Comparison of ENCODE assay signal across 8 cellular contexts in genomic region chr2:210172219-210172575, GRCh38. TPM values are rescaled to one million over a fixed set of nuclear protein-coding genes. Genes with fewer than 3 reads are reported as not detected.
A peak's percentile ranks its signal among the peaks of the same experiment; 100 is the strongest.
DNase-seq lines count a peak whose midpoint lies in the region; ATAC-seq and TF ChIP-seq lines count a peak whose summit lies in the region.

No MANE protein-coding gene starts in this region.

- H3K4me1 ChIP-seq in right lobe of liver (peaks cover 0 to 19% (median 4%) of the 10 kb centered on the region in 4 donors), transverse colon (peaks cover 0 to 36% (median 15%) of the 10 kb centered on the region in 4 donors)

- H3K9me3 ChIP-seq in right lobe of liver: no peaks in the 10 kb centered on the region
- H3K9me3 ChIP-seq in transverse colon: no peaks in the 10 kb centered on the region

- peaks cover 10% of the 10 kb centered on the region for H3K27me3 Mint-ChIP-seq in activated T-cell treated with anti-CD3 and anti-CD28 coated beads, Interleukin-2, amount 50 U/mL, for 4 hours (ENCODE audit: low read depth)

- no peak for ATAC-seq in activated T-cell treated with anti-CD3 and anti-CD28 coated beads, Interleukin-2, amount 50 U/mL, for 4 hours
- ATAC-seq in right lobe of liver: no peak
- ATAC-seq in left colon: no peak
- ATAC-seq in esophagus mucosa: no peak

- H3K9me3 Mint-ChIP-seq in activated T-cell treated with anti-CD3 and anti-CD28 coated beads, Interleukin-2, amount 50 U/mL, for 4 hours: no peaks in the 10 kb centered on the region

- H3K27me3 ChIP-seq in right lobe of liver: no peaks in the 10 kb centered on the region
- no peaks in the 10 kb centered on the region for H3K27me3 ChIP-seq in transverse colon

- H3K4me3 Mint-ChIP-seq in activated T-cell treated with anti-CD3 and anti-CD28 coated beads, Interleukin-2, amount 50 U/mL, for 4 hours: peak overlapping the region; percentile 86

- peak overlapping the region; percentile 53 to 83 (median 77) for H3K4me3 ChIP-seq in right lobe of liver
- peak overlapping the region; percentile 0 to 96 (median 92) for H3K4me3 ChIP-seq in transverse colon

- TF ChIP-seq EP300 in transverse colon (IDR thresholded peaks at IDR 0.05; ENCODE audit: low read depth): no peak

- TF ChIP-seq POLR2A in right lobe of liver (IDR thresholded peaks at IDR 0.05) (no peak), transverse colon (IDR thresholded peaks at IDR 0.05) (no peak)

- in situ Hi-C loops in transverse colon (cut with MboI; ENCODE audit: low pct_ligation_motif_present in 1 of 4, low pct_unique_long_range_greater_than_20kb in 1 of 4, low sequenced_read_pairs in 3 of 4): loop anchor here in 1 of 4 donors (10.0 kb wide), 1 partner anchor 177 kb away; no protein-coding TSS in a partner anchor

- H3K27ac ChIP-seq in angular gyrus (ENCODE audit: low read depth, low read length): peak overlapping the region; percentile 98
- H3K27ac ChIP-seq in right lobe of liver: peak overlapping the region; percentile 99
- H3K27ac ChIP-seq in transverse colon: peak overlapping the region; percentile 99 to 100 (median 100)

- peaks cover 22% of the 10 kb centered on the region for H3K4me1 Mint-ChIP-seq in activated T-cell treated with anti-CD3 and anti-CD28 coated beads, Interleukin-2, amount 50 U/mL, for 4 hours (ENCODE audit: low read depth)

- 8% methylated on average over 8 of the region's 8 CpGs for WGBS in right lobe of liver (ENCODE audit: insufficient coverage, low coverage, low lambda C conversion rate, missing lambda C conversion rate)
- WGBS in transverse colon (ENCODE audit: low coverage in 1 of 2), 2 donors: 9 to 12% methylated on average over 7 to 8 of the region's 8 CpGs

- intact Hi-C loops in right lobe of liver (cut with DNase I): no loop called here
- intact Hi-C loops in transverse colon (cut with DNase I; ENCODE audit: low total_unique reads): loop anchor here (10.0 kb wide), 1 partner anchor 167 kb away; the partner anchor contains the start of gene RPE
- intact Hi-C loops in left colon (cut with DNase I, micrococcal nuclease): no loop called here

- TF ChIP-seq CTCF in right lobe of liver (IDR thresholded peaks at IDR 0.05) (no peak), transverse colon (IDR thresholded peaks at IDR 0.05) (no peak), GM10266 (IDR thresholded peaks at IDR 0.05; ENCODE audit: control insufficient read depth, insufficient read depth, low read depth, missing control alignments) (no peak)

- no peaks in the 10 kb centered on the region for H3K36me3 Mint-ChIP-seq in activated T-cell treated with anti-CD3 and anti-CD28 coated beads, Interleukin-2, amount 50 U/mL, for 4 hours (ENCODE audit: insufficient read depth)

- H3K36me3 ChIP-seq in right lobe of liver (no peaks in the 10 kb centered on the region), transverse colon (no peaks in the 10 kb centered on the region)

- DNase-seq in activated T-cell treated with anti-CD3 and anti-CD28 coated beads, Interleukin-2, amount 50 U/mL, for 4 hours: no peak
- DNase-seq in activated T-cell treated with anti-CD3 and anti-CD28 coated beads, Interleukin-2, amount 50 U/mL, for 1 hour: no peak
- no peak for DNase-seq in right lobe of liver
- no peak for DNase-seq in transverse colon
- no peak for DNase-seq in left colon
- no peak for DNase-seq in GM10266 (ENCODE audit: extremely low spot score)

RNA-seq across cellular contexts. Expression of gene KANSL1L, which starts 1.0 kb away (rescaled TPM):
- total RNA-seq in activated T-cell treated with anti-CD3 and anti-CD28 coated beads, Interleukin-2, amount 50 U/mL, for 4 hours: 1 to 10 TPM; 1.5 to 2.7 (median 2.3) TPM
- total RNA-seq in right lobe of liver (10 to 100 TPM in 3 of 6 experiments, 1 to 10 TPM in 3; 7.1 to 19.1 (median 11.1) TPM), transverse colon (10 to 100 TPM; 13.7 to 43.8 (median 25.5) TPM), left colon (1 to 10 TPM; 4.7 to 8.6 TPM), esophagus mucosa (6.4 TPM)

RNA-seq across cellular contexts. Expression of gene ACADL, which starts 53.0 kb away (rescaled TPM):
- total RNA-seq in activated T-cell treated with anti-CD3 and anti-CD28 coated beads, Interleukin-2, amount 50 U/mL, for 4 hours: not detected
- total RNA-seq in right lobe of liver (10 to 100 TPM; 13.4 to 30.2 (median 22.3) TPM), transverse colon (1 to 10 TPM in 2 of 4 donors, under 1 TPM in 1, not detected in 1; 0.41 to 1.5 (median 1.3) TPM), left colon (under 1 TPM; 0.15 to 0.22 TPM), esophagus mucosa (0.32 TPM)

Comparison
In these comparisons a context has a peak if more than half of its experiments do, and no peak if none do; other contexts are left out.
1. RNA of gene ACADL, which starts 53.0 kb away (total RNA-seq): 13.4 to 30.2 TPM in right lobe of liver; 0.41 to 1.5 TPM in transverse colon, 0.32 TPM in esophagus mucosa (single experiment), 0.15 to 0.22 TPM in left colon and not detected in activated T-cell treated with anti-CD3 and anti-CD28 coated beads, Interleukin-2, amount 50 U/mL, for 4 hours; every median in the first group is over 4 times any median in the second.
2. Peak in every context shown above with its lines, with median percentiles within 50 percentile points of each other: H3K27ac ChIP-seq.